Comparison of ENCODE assay signal across 24 cellular contexts in the genomic region with DNA sequence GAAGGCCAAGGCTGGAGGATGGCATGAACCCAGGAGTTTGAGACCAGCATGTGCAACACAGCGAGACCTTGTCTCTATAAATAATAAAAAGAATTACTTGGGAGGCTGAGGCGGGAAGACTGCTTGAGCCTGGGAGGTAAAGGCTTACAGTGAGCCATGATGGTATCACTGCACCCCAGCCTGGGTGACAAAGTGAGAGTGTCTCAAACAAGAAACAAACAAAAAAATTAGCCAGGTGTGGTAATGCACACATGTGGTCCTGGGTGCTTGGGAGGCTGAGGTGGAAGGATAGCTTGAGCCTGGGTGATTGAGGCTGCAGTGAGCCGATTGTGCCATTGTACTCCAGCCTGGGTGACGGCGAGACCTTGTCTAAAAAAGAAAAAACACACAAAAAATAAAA. TPM values are rescaled to one million over a fixed set of nuclear protein-coding genes. Genes with fewer than 3 reads are reported as not detected.
DNase-seq lines count a peak whose midpoint lies in the region; ATAC-seq and TF ChIP-seq lines count a peak whose summit lies in the region.
"Had no signal": no experiment of that assay in that cellular context is flagged by ENCODE, and none has a peak within 500 bp of the region (broad histone marks: within the 10 kb centered on the region; RNA-seq: fewer than 3 reads in every experiment).

No MANE protein-coding gene starts in this region.

- H3K36me3 ChIP-seq in GM23338 (ENCODE audit: insufficient read depth) (no peaks in the 10 kb centered on the region), tibial artery (no peaks in the 10 kb centered on the region)
- H3K36me3 ChIP-seq: esophagus muscularis mucosa, HAP-1, MG63, suprapubic skin had no signal

- H3K4me1 ChIP-seq in GM23338 (ENCODE audit: insufficient read depth) = peaks cover 11% of the 10 kb centered on the region
- peaks cover 0 to 31% (median 8%) of the 10 kb centered on the region in 4 donors for H3K4me1 ChIP-seq in tibial artery

- no peaks in the 10 kb centered on the region; the same call in 2 of the 3 replicates for H3K9me3 Mint-ChIP-seq in GM23338
- H3K9me3 Mint-ChIP-seq in activated T-helper 17 cell treated with anti-CD3 and anti-CD28 coated beads, Interleukin-2, amount 50 U/mL, for 72 hours = no peaks in the 10 kb centered on the region
- H3K9me3 Mint-ChIP-seq in naive thymus-derived CD8-positive, alpha-beta T cell = no peaks in the 10 kb centered on the region
- H3K9me3 Mint-ChIP-seq: activated naive CD4-positive, alpha-beta T cell treated with anti-CD3 and anti-CD28 coated beads, Interleukin-2, amount 10 ng/mL, durations not matched to agents 7 days and 5 days had no signal

- H3K4me3 ChIP-seq in GM23338 (no peak overlapping the region), tibial artery (no peak overlapping the region)
- H3K4me3 ChIP-seq: HAP-1 had no signal

- H3K9me3 ChIP-seq in tibial artery = no peaks in the 10 kb centered on the region
- H3K9me3 ChIP-seq: esophagus muscularis mucosa, HAP-1, MG63, suprapubic skin had no signal

- no peak for TF ChIP-seq CTCF in GM23338 (conservative IDR thresholded peaks at IDR 0.05; ENCODE audit: low read depth in 2 of 2)
- TF ChIP-seq CTCF in tibial artery (IDR thresholded peaks at IDR 0.05) = no peak

- H3K27ac Mint-ChIP-seq in GM23338 = no peak overlapping the region
- H3K27ac Mint-ChIP-seq in activated T-helper 17 cell treated with anti-CD3 and anti-CD28 coated beads, Interleukin-2, amount 50 U/mL, for 72 hours = no peak overlapping the region
- peak overlapping the region in 1 of 10 donors; percentile 26 for H3K27ac Mint-ChIP-seq in naive thymus-derived CD8-positive, alpha-beta T cell
- H3K27ac Mint-ChIP-seq: activated naive CD4-positive, alpha-beta T cell treated with anti-CD3 and anti-CD28 coated beads, Interleukin-2, amount 10 ng/mL, durations not matched to agents 7 days and 5 days had no signal

- intact Hi-C loops in tibial artery (cut with DNase I; ENCODE audit: low total_unique reads) = loop anchor here (5.0 to 10.0 kb wide), 3 partner anchors 55 to 165 kb away; a partner anchor contains a TSS

- H3K4me3 Mint-ChIP-seq in GM23338 = peak overlapping the region; percentile 88; the same call in 2 of the 3 replicates
- H3K4me3 Mint-ChIP-seq in activated T-helper 17 cell treated with anti-CD3 and anti-CD28 coated beads, Interleukin-2, amount 50 U/mL, for 72 hours = peak overlapping the region; percentile 68
- peak overlapping the region in 8 of 10 donors; percentile 33 to 89 (median 86) for H3K4me3 Mint-ChIP-seq in naive thymus-derived CD8-positive, alpha-beta T cell

- no peak overlapping the region for H3K27ac ChIP-seq in GM23338 (ENCODE audit: low read depth)
- peak overlapping the region; percentile 94 to 96 for H3K27ac ChIP-seq in tibial artery

- no peaks in the 10 kb centered on the region for H3F3A ChIP-seq in GM23338 (replicated peaks; ENCODE audit: low read depth)

- peaks cover 37% of the 10 kb centered on the region for H3K4me1 Mint-ChIP-seq in GM23338
- H3K4me1 Mint-ChIP-seq in activated T-helper 17 cell treated with anti-CD3 and anti-CD28 coated beads, Interleukin-2, amount 50 U/mL, for 72 hours = no peaks in the 10 kb centered on the region
- H3K4me1 Mint-ChIP-seq in naive thymus-derived CD8-positive, alpha-beta T cell = peaks cover 5 to 12% (median 8%) of the 10 kb centered on the region in 4 donors

- peaks cover 67% of the 10 kb centered on the region for H3K27me3 ChIP-seq in GM23338 (ENCODE audit: insufficient read depth)
- no peaks in the 10 kb centered on the region for H3K27me3 ChIP-seq in tibial artery
- H3K27me3 ChIP-seq: esophagus muscularis mucosa, MG63 had no signal

- no peaks in the 10 kb centered on the region for H3K79me2 ChIP-seq in GM23338 (replicated peaks; ENCODE audit: insufficient read depth)

- no peak overlapping the region for H2AFZ ChIP-seq in GM23338

- ATAC-seq in GM23338 (no peak), GM19463 (IDR thresholded peaks at IDR 0.05; ENCODE audit: unreplicated experiment) (no peak)
- ATAC-seq in activated T-helper 17 cell treated with anti-CD3 and anti-CD28 coated beads, Interleukin-2, amount 50 U/mL, for 72 hours (replicated peaks) = no peak
- no peak for ATAC-seq in naive thymus-derived CD8-positive, alpha-beta T cell

- no peaks in the 10 kb centered on the region for H3K36me3 Mint-ChIP-seq in GM23338 (ENCODE audit: low read depth)
- H3K36me3 Mint-ChIP-seq in activated T-helper 17 cell treated with anti-CD3 and anti-CD28 coated beads, Interleukin-2, amount 50 U/mL, for 72 hours (ENCODE audit: low read depth) = no peaks in the 10 kb centered on the region
- peaks cover 0 to 5% (median 0%) of the 10 kb centered on the region in 3 donors for H3K36me3 Mint-ChIP-seq in naive thymus-derived CD8-positive, alpha-beta T cell
- H3K36me3 Mint-ChIP-seq: activated naive CD4-positive, alpha-beta T cell treated with anti-CD3 and anti-CD28 coated beads, Interleukin-2, amount 10 ng/mL, durations not matched to agents 7 days and 5 days had no signal

- POLR2A ChIA-PET in naive thymus-derived CD8-positive, alpha-beta T cell (lab: Charles Lee) = no interaction called here

- peaks cover 44% of the 10 kb centered on the region for H3K27me3 Mint-ChIP-seq in GM23338 (ENCODE audit: insufficient read depth, low read depth, poor library complexity)
- peaks cover 41% of the 10 kb centered on the region for H3K27me3 Mint-ChIP-seq in activated T-helper 17 cell treated with anti-CD3 and anti-CD28 coated beads, Interleukin-2, amount 50 U/mL, for 72 hours
- peaks cover 8 to 42% (median 24%) of the 10 kb centered on the region in 5 donors for H3K27me3 Mint-ChIP-seq in naive thymus-derived CD8-positive, alpha-beta T cell

- DNase-seq in GM23338 (ENCODE audit: low spot score) (no peak), tibial artery (no peak), germinal center (ENCODE audit: low spot score) (no peak), cerebellar cortex (ENCODE audit: low spot score) (no peak)
- no peak for DNase-seq in naive thymus-derived CD8-positive, alpha-beta T cell
- DNase-seq: activated naive CD4-positive, alpha-beta T cell treated with anti-CD3 and anti-CD28 coated beads, Interleukin-2, amount 10 ng/mL, durations not matched to agents 7 days and 5 days; activated T-cell treated with anti-CD3 and anti-CD28 coated beads, Interleukin-2, amount 50 U/mL, for 48 hours; aorta; effector CD4-positive, alpha-beta T cell; glutamatergic neuron; midbrain; NCI-H1436 treated with DMSO at 0.1 percent for 48 hours; NCI-H2171; NCI-H69; SHP77; stimulated activated CD4-positive, alpha-beta T cell treated with anti-CD3 and anti-CD28 coated beads, Interleukin-12 subunit alpha, Interleukin-12 subunit beta, amount 100 ng/mL, for 4 hours; stimulated activated CD8-positive, alpha-beta memory T cell treated with anti-CD3 and anti-CD28 coated beads, Interleukin-4, amount 100 ng/mL, for 48 hours had no signal

- H4K20me1 ChIP-seq in GM23338 (replicated peaks; ENCODE audit: insufficient read depth) = no peaks in the 10 kb centered on the region

- H3K4me2 ChIP-seq in GM23338 = no peak overlapping the region

- no peaks in the 10 kb centered on the region for H3K9me2 ChIP-seq in GM23338 (ENCODE audit: insufficient read depth)

TF ChIP-seq in GM23338, 12 proteins besides CTCF, POLR2A, EP300 and RAD21 (continues in another document):
- TF ChIP-seq, protein P1, sequence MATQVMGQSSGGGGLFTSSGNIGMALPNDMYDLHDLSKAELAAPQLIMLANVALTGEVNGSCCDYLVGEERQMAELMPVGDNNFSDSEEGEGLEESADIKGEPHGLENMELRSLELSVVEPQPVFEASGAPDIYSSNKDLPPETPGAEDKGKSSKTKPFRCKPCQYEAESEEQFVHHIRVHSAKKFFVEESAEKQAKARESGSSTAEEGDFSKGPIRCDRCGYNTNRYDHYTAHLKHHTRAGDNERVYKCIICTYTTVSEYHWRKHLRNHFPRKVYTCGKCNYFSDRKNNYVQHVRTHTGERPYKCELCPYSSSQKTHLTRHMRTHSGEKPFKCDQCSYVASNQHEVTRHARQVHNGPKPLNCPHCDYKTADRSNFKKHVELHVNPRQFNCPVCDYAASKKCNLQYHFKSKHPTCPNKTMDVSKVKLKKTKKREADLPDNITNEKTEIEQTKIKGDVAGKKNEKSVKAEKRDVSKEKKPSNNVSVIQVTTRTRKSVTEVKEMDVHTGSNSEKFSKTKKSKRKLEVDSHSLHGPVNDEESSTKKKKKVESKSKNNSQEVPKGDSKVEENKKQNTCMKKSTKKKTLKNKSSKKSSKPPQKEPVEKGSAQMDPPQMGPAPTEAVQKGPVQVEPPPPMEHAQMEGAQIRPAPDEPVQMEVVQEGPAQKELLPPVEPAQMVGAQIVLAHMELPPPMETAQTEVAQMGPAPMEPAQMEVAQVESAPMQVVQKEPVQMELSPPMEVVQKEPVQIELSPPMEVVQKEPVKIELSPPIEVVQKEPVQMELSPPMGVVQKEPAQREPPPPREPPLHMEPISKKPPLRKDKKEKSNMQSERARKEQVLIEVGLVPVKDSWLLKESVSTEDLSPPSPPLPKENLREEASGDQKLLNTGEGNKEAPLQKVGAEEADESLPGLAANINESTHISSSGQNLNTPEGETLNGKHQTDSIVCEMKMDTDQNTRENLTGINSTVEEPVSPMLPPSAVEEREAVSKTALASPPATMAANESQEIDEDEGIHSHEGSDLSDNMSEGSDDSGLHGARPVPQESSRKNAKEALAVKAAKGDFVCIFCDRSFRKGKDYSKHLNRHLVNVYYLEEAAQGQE (IDR thresholded peaks at IDR 0.05; ENCODE audit: unreplicated experiment) = no peak
- TF ChIP-seq EZH2 (IDR thresholded peaks at IDR 0.05; ENCODE audit: low read depth, unreplicated experiment) = no peak
- TF ChIP-seq STAT1 (IDR thresholded peaks at IDR 0.05; ENCODE audit: unreplicated experiment) = no peak
- no peak for TF ChIP-seq CREB1 (CRISPR knock-in tag; IDR thresholded peaks at IDR 0.05; ENCODE audit: low read depth)

RNA-seq across cellular contexts. Expression of a gene that starts 1.7 kb away (rescaled TPM):
- total RNA-seq in GM23338 (2014; rRNA removed; shearing (Covaris generic)) = 0.38 and 1.0 TPM in 2 replicates
- polyA plus RNA-seq in GM23338 (2016; fragmentation: Nextera tagmentation; extraction: Ambion mirVana) = 0.16 and 0.21 TPM in 2 replicates
- 1 to 10 TPM in 1 of 2 donors, under 1 TPM in 1; 0.99 to 2.9 TPM for total RNA-seq in activated T-helper 17 cell treated with anti-CD3 and anti-CD28 coated beads, Interleukin-2, amount 50 U/mL, for 72 hours
- not detected for total RNA-seq in naive thymus-derived CD8-positive, alpha-beta T cell
- polyA plus RNA-seq in naive thymus-derived CD8-positive, alpha-beta T cell = not detected
- total RNA-seq: activated CD8-positive, alpha-beta memory T cell treated with anti-CD3 and anti-CD28 coated beads for 36 hours had no signal
